ENCODE assay signal across 24 cellular contexts in the genomic region with DNA sequence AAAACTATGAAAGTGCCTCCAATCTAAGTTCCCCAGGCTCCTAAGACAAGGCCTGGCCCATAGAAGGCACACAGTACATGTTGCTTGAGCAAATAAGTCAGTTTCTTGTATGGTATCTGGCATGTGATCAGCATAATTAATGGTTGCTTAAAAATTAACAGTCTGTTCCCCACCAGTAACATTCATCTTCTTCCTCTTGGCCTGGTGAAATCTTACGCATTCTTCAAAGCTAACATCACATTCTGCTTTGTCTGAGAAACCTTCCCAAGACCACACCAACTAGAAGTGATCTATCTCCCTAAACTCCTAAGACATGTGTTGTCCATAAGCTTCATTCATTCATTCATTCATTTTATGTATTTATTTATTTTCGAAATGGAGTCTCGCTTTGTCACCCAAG. TPM values are rescaled to one million over a fixed set of nuclear protein-coding genes. Genes with fewer than 3 reads are reported as not detected.
A peak's percentile ranks its signal among the peaks of the same experiment; 100 is the strongest.
DNase-seq lines count a peak whose midpoint lies in the region; ATAC-seq, FAIRE-seq and TF ChIP-seq lines count a peak whose summit lies in the region.
"Had no signal": no experiment of that assay in that cellular context is flagged by ENCODE, and none has a peak within 500 bp of the region (broad histone marks: within the 10 kb centered on the region; RNA-seq: fewer than 3 reads in every experiment).

No MANE protein-coding gene starts in this region.

- no peak overlapping the region for H3K4me3 Mint-ChIP-seq in astrocyte (ENCODE audit: unreplicated experiment)
- H3K4me3 Mint-ChIP-seq in stimulated activated effector memory CD8-positive, alpha-beta T cell treated with anti-CD3 and anti-CD28 coated beads, Interleukin-12 subunit alpha, Interleukin-12 subunit beta, amount 100 ng/mL, for 72 hours = no peak overlapping the region
- H3K4me3 Mint-ChIP-seq: B cell; CD14-positive monocyte; CD8-positive, alpha-beta memory T cell had no signal

- H3K36me3 Mint-ChIP-seq in astrocyte (ENCODE audit: low read depth, unreplicated experiment) = no peaks in the 10 kb centered on the region
- no peaks in the 10 kb centered on the region for H3K36me3 Mint-ChIP-seq in stimulated activated effector memory CD8-positive, alpha-beta T cell treated with anti-CD3 and anti-CD28 coated beads, Interleukin-12 subunit alpha, Interleukin-12 subunit beta, amount 100 ng/mL, for 72 hours

- H3K9me3 Mint-ChIP-seq in astrocyte (ENCODE audit: unreplicated experiment) = peaks cover 3% of the 10 kb centered on the region
- H3K9me3 Mint-ChIP-seq in stimulated activated effector memory CD8-positive, alpha-beta T cell treated with anti-CD3 and anti-CD28 coated beads, Interleukin-12 subunit alpha, Interleukin-12 subunit beta, amount 100 ng/mL, for 72 hours = no peaks in the 10 kb centered on the region
- H3K9me3 Mint-ChIP-seq: CD8-positive, alpha-beta memory T cell had no signal

- H3K4me1 ChIP-seq in astrocyte (ENCODE audit: insufficient read depth, low read length) = no peaks in the 10 kb centered on the region

- H3K9me3 ChIP-seq in astrocyte (ENCODE audit: insufficient read depth, low read depth, low read length) = no peaks in the 10 kb centered on the region

- no peak overlapping the region for H3K9ac ChIP-seq in astrocyte (ENCODE audit: low read length)

- no peak overlapping the region for H2AFZ ChIP-seq in astrocyte (ENCODE audit: low read depth, low read length)

- H3K4me3 ChIP-seq in astrocyte (ENCODE audit: insufficient read depth, low read depth, low read length) = no peak overlapping the region
- H3K4me3 ChIP-seq: K562 had no signal

- DNase-seq in RCC 7860 (ENCODE audit: low spot score) = peak; percentile 52
- DNase-seq in astrocyte (ENCODE audit: low read depth) = peak; percentile 65
- peak; percentile 94 for DNase-seq in kidney glomerular epithelial cell (lab: John Stamatoyannopoulos, UW)
- no peak for DNase-seq in stimulated activated effector memory CD8-positive, alpha-beta T cell treated with anti-CD3 and anti-CD28 coated beads, Interleukin-12 subunit alpha, Interleukin-12 subunit beta, amount 100 ng/mL, for 72 hours (ENCODE audit: low spot score in 2 of 2)
- DNase-seq in COR-L47 (lab: John Stamatoyannopoulos, UW) = no peak
- DNase-seq in NCI-H1417 (lab: John Stamatoyannopoulos, UW) = no peak
- DNase-seq: CD8-positive, alpha-beta memory T cell; DMS153; Kasumi-1; NCI-H1092 treated with DMSO at 0.1 percent for 48 hours; NCI-H1436 treated with DMSO at 0.1 percent for 48 hours; NCI-H187 treated with DMSO at 0.1 percent for 48 hours; NCI-H446; NCI-H526; SHP77 had no signal

- peaks cover 19% of the 10 kb centered on the region for H3K4me1 Mint-ChIP-seq in astrocyte (ENCODE audit: low read depth, unreplicated experiment)
- peaks cover 44% of the 10 kb centered on the region for H3K4me1 Mint-ChIP-seq in stimulated activated effector memory CD8-positive, alpha-beta T cell treated with anti-CD3 and anti-CD28 coated beads, Interleukin-12 subunit alpha, Interleukin-12 subunit beta, amount 100 ng/mL, for 72 hours

- peaks cover 2% of the 10 kb centered on the region for H3K27me3 Mint-ChIP-seq in astrocyte (ENCODE audit: low read depth, unreplicated experiment)
- H3K27me3 Mint-ChIP-seq: CD8-positive, alpha-beta memory T cell had no signal

- H3K79me2 ChIP-seq in astrocyte (ENCODE audit: insufficient read depth, low read length) = no peaks in the 10 kb centered on the region

- no peak overlapping the region for H3K27ac ChIP-seq in astrocyte (ENCODE audit: low read depth, low read length)
- H3K27ac ChIP-seq: RWPE1 had no signal

- no peaks in the 10 kb centered on the region for H3K36me3 ChIP-seq in astrocyte (ENCODE audit: insufficient read depth, low read length)

- no peak overlapping the region for H3K4me2 ChIP-seq in astrocyte (ENCODE audit: low read length)

- H3K27me3 ChIP-seq in astrocyte (ENCODE audit: insufficient read depth, low read length) = no peaks in the 10 kb centered on the region

- no peak for ATAC-seq in stimulated activated effector memory CD8-positive, alpha-beta T cell treated with anti-CD3 and anti-CD28 coated beads, Interleukin-12 subunit alpha, Interleukin-12 subunit beta, amount 100 ng/mL, for 72 hours
- ATAC-seq in HG03045 (IDR thresholded peaks at IDR 0.05; ENCODE audit: unreplicated experiment) = no peak
- ATAC-seq: K562 had no signal

- H4K20me1 ChIP-seq in astrocyte (ENCODE audit: insufficient read depth, low read length) = no peaks in the 10 kb centered on the region

- TF ChIP-seq CTCF in astrocyte (IDR thresholded peaks at IDR 0.05; ENCODE audit: insufficient read depth, low read depth, low read length) = no peak

- H3K27ac Mint-ChIP-seq in astrocyte (ENCODE audit: unreplicated experiment) = no peak overlapping the region
- peak overlapping the region; percentile 43 for H3K27ac Mint-ChIP-seq in stimulated activated effector memory CD8-positive, alpha-beta T cell treated with anti-CD3 and anti-CD28 coated beads, Interleukin-12 subunit alpha, Interleukin-12 subunit beta, amount 100 ng/mL, for 72 hours
- H3K27ac Mint-ChIP-seq: B cell, CD14-positive monocyte had no signal

- FAIRE-seq in RCC 7860 (lab: Jason Lieb, UNC) (peak; percentile 38), astrocyte (lab: Jason Lieb, UNC) (no peak)
- FAIRE-seq: H54, HTR-8/SVneo, K562 had no signal

RNA-seq across cellular contexts. Expression of gene LIPC, which starts 48.1 kb away (rescaled TPM):
- not detected in 2 replicates for total RNA-seq in astrocyte
- total RNA-seq: A673, B cell, SK-MEL-5 had no signal

Comparison
In these comparisons a context has a peak if more than half of its experiments do, and no peak if none do; other contexts are left out.
1. DNase-seq: peak in RCC 7860 (single experiment), astrocyte (single experiment) and kidney glomerular epithelial cell (single experiment); none in stimulated activated effector memory CD8-positive, alpha-beta T cell treated with anti-CD3 and anti-CD28 coated beads, Interleukin-12 subunit alpha, Interleukin-12 subunit beta, amount 100 ng/mL, for 72 hours (0 of 2), COR-L47 (single experiment) and NCI-H1417 (0 of 3).